In genomic region chr10:3623746-3624145, GRCh38 we compare ENCODE assay signal across 8 cellular contexts.
DNase-seq lines count a peak whose midpoint lies in the region; ATAC-seq and TF ChIP-seq lines count a peak whose summit lies in the region.

No MANE protein-coding gene starts in this region.

- no peaks in the 10 kb centered on the region for H3K36me3 Mint-ChIP-seq in activated T-cell treated with anti-CD3 and anti-CD28 coated beads, Interleukin-2, amount 50 U/mL, for 4 hours (ENCODE audit: insufficient read depth)

- H3K79me2 ChIP-seq in OCI-LY3 (ENCODE audit: low read length): no peaks in the 10 kb centered on the region
- no peaks in the 10 kb centered on the region for H3K79me2 ChIP-seq in hepatocyte

- H3K36me3 ChIP-seq in BJ (ENCODE audit: control insufficient read depth, insufficient read depth, low read length) (no peaks in the 10 kb centered on the region), OCI-LY3 (replicated peaks; ENCODE audit: low read depth, low read length) (no peaks in the 10 kb centered on the region), hepatocyte (replicated peaks; ENCODE audit: insufficient read depth, low read depth) (no peaks in the 10 kb centered on the region)

- WGBS in hepatocyte (ENCODE audit: low lambda C conversion rate, missing lambda C conversion rate): 46% methylated on average over 7 of the region's 7 CpGs

- H3K27me3 Mint-ChIP-seq in activated T-cell treated with anti-CD3 and anti-CD28 coated beads, Interleukin-2, amount 50 U/mL, for 4 hours (ENCODE audit: low read depth): no peaks in the 10 kb centered on the region

- CTCF ChIA-PET in BJ (lab: Yijun Ruan, JAX): interaction anchor here (1.1 kb wide), 1 partner anchor 16 kb away, joined by 3 read pairs; no protein-coding TSS in a partner anchor

- H3K4me2 ChIP-seq in OCI-LY3 (ENCODE audit: low read length) (peak overlapping the region; percentile 48), hepatocyte (peak overlapping the region; percentile 40)

- H2AFZ ChIP-seq in OCI-LY3 (ENCODE audit: low read depth, low read length): peak overlapping the region; percentile 46; the same call in 1 of the 2 replicates
- H2AFZ ChIP-seq in hepatocyte: no peak overlapping the region

- peaks cover 32% of the 10 kb centered on the region for H3K4me1 Mint-ChIP-seq in activated T-cell treated with anti-CD3 and anti-CD28 coated beads, Interleukin-2, amount 50 U/mL, for 4 hours (ENCODE audit: low read depth)

- H3K9me3 ChIP-seq in OCI-LY3 (ENCODE audit: insufficient read depth, low read length): no peaks in the 10 kb centered on the region
- H3K9me3 ChIP-seq in hepatocyte (ENCODE audit: low read depth): no peaks in the 10 kb centered on the region

- peaks cover 27% of the 10 kb centered on the region for H3K4me1 ChIP-seq in OCI-LY3 (ENCODE audit: low read length)
- H3K4me1 ChIP-seq in hepatocyte (ENCODE audit: insufficient read depth): no peaks in the 10 kb centered on the region

- peak; percentile 28 for DNase-seq in BJ (ENCODE audit: low read depth)
- no peak for DNase-seq in hepatocyte (ENCODE audit: low spot score)
- no peak for DNase-seq in SKM-1 (lab: John Stamatoyannopoulos, UW; ENCODE audit: unreplicated experiment)
- no peak for DNase-seq in GM03348 (ENCODE audit: low spot score)
- no peak for DNase-seq in activated T-cell treated with anti-CD3 and anti-CD28 coated beads, Interleukin-2, amount 50 U/mL, for 4 hours
- DNase-seq in SKM-1 treated with dmso at 0.1 percent for 144 hours (lab: John Stamatoyannopoulos, UW; ENCODE audit: unreplicated experiment): no peak

- H3K4me3 ChIP-seq in BJ (ENCODE audit: low read depth, low read length): no peak overlapping the region
- peak overlapping the region; percentile 35; the same call in 1 of the 2 replicates for H3K4me3 ChIP-seq in OCI-LY3 (ENCODE audit: low read length)
- no peak overlapping the region for H3K4me3 ChIP-seq in hepatocyte

- H3K27me3 ChIP-seq in BJ (ENCODE audit: control insufficient read depth, insufficient read depth, low read length) (no peaks in the 10 kb centered on the region), OCI-LY3 (ENCODE audit: low read depth, low read length) (no peaks in the 10 kb centered on the region), hepatocyte (no peaks in the 10 kb centered on the region)

- H3K9me2 ChIP-seq in hepatocyte (replicated peaks; ENCODE audit: insufficient read depth): no peaks in the 10 kb centered on the region

- peak; percentile 46 for ATAC-seq in GM21717 (IDR thresholded peaks at IDR 0.05; ENCODE audit: unreplicated experiment)
- ATAC-seq in activated T-cell treated with anti-CD3 and anti-CD28 coated beads, Interleukin-2, amount 50 U/mL, for 4 hours: no peak

- H3K9me3 Mint-ChIP-seq in activated T-cell treated with anti-CD3 and anti-CD28 coated beads, Interleukin-2, amount 50 U/mL, for 4 hours: no peaks in the 10 kb centered on the region

- H4K20me1 ChIP-seq in OCI-LY3 (ENCODE audit: insufficient read depth, low read length) (no peaks in the 10 kb centered on the region), hepatocyte (ENCODE audit: insufficient read depth, poor library complexity, severe bottlenecking) (no peaks in the 10 kb centered on the region)

- TF ChIP-seq CTCF in BJ (IDR thresholded peaks at IDR 0.05; ENCODE audit: insufficient read depth, low read depth, low read length) (no peak), OCI-LY3 (IDR thresholded peaks at IDR 0.05; ENCODE audit: low read depth, low read length) (no peak), hepatocyte (IDR thresholded peaks at IDR 0.05; ENCODE audit: poor library complexity) (no peak)

- 0 out of 2 replicates have a peak overlapping the region, but pooled peaks have one; percentile 6 for H3K9ac ChIP-seq in OCI-LY3 (ENCODE audit: low read length)

- no peak overlapping the region for H3K4me3 Mint-ChIP-seq in activated T-cell treated with anti-CD3 and anti-CD28 coated beads, Interleukin-2, amount 50 U/mL, for 4 hours

- H3K27ac ChIP-seq in OCI-LY3 (ENCODE audit: low read length): no peak overlapping the region
- peak overlapping the region; percentile 29 for H3K27ac ChIP-seq in hepatocyte

- POLR2A ChIA-PET in BJ (lab: Charles Lee): interaction anchor here (0.6 kb wide), 1 partner anchor 156 kb away, joined by 3 read pairs; no protein-coding TSS in a partner anchor
